Comparison of ENCODE assay signal across 1 cellular context in the genomic region with DNA sequence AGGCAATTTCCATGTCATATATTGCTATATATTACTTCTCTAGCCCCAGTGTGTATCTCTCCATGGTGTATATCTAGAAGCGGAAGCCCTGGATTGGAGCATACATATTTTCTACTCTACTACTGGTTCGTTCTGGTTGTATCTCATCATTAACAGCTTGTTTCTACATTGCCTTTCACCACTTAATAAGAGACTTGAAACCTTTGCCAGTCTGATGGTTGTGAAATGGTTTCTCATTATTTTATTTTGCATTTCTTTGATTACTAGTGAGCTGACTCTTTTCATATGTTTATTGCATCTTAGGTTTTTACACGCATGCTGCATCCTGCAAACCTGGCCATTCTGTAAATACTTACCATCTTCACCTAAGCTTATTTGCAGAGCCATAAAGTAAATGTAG.
TF ChIP-seq lines count a peak whose summit lies in the region.

No MANE protein-coding gene starts in this region.

TF ChIP-seq in WTC11, 78 proteins besides CTCF, POLR2A, EP300 and RAD21:
- TF ChIP-seq, protein P1, sequence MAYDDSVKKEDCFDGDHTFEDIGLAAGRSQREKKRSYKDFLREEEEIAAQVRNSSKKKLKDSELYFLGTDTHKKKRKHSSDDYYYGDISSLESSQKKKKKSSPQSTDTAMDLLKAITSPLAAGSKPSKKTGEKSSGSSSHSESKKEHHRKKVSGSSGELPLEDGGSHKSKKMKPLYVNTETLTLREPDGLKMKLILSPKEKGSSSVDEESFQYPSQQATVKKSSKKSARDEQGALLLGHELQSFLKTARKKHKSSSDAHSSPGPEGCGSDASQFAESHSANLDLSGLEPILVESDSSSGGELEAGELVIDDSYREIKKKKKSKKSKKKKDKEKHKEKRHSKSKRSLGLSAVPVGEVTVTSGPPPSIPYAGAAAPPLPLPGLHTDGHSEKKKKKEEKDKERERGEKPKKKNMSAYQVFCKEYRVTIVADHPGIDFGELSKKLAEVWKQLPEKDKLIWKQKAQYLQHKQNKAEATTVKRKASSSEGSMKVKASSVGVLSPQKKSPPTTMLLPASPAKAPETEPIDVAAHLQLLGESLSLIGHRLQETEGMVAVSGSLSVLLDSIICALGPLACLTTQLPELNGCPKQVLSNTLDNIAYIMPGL (CRISPR knock-in tag; IDR thresholded peaks at IDR 0.05), result no peak
- TF ChIP-seq CDX4 (CRISPR knock-in tag; IDR thresholded peaks at IDR 0.05; ENCODE audit: borderline replicate concordance) (no peak), ZNF263 (CRISPR knock-in tag; IDR thresholded peaks at IDR 0.05; ENCODE audit: low read depth) (no peak)
- TF ChIP-seq, protein P2, sequence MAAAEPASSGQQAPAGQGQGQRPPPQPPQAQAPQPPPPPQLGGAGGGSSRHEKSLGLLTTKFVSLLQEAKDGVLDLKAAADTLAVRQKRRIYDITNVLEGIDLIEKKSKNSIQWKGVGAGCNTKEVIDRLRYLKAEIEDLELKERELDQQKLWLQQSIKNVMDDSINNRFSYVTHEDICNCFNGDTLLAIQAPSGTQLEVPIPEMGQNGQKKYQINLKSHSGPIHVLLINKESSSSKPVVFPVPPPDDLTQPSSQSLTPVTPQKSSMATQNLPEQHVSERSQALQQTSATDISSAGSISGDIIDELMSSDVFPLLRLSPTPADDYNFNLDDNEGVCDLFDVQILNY (CRISPR knock-in tag; IDR thresholded peaks at IDR 0.05), result no peak
